In the genomic region with DNA sequence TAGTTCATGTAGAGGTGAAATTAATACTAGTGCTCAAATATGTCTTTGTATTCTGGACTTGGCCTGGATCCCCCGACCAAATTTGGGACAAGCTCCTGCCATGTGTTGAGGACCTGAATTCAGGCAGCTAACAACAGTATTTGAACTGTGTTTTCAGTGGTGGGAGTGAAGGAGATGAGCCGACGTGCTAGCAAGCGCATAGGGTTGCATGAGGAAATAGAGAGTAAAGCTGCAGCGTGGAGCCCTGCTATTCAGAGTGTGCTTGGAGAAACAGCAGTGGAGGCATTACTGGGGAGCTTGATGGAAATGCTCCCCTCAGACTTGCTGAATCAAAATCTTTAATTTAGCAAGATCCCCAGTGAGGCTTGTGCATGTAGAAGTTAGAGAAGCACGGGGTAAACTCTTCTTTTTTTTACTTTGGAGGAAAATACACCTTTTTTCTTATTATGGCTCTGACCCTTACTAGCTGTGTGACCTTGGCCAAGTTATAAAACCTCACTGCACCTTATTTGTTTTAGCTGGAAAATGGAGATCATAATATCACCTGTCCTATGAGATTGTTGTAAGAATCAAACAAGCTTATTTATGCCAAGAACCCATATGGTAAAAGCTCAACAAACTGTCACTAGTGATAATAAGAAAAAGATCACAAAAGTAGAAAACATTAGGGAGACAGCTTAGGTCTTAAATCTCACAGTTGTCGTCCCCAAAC, we compare ENCODE assay signal across 31 cellular contexts.
DNase-seq lines count a peak whose midpoint lies in the region; ATAC-seq and TF ChIP-seq lines count a peak whose summit lies in the region.
"Had no signal": no experiment of that assay in that cellular context is flagged by ENCODE, and none has a peak within 500 bp of the region (broad histone marks: within the 10 kb centered on the region; RNA-seq: fewer than 3 reads in every experiment).

No MANE protein-coding gene starts in this region.

- DNase-seq in cardiac muscle cell (ENCODE audit: low read depth in 1 of 2, low spot score in 1 of 2) = no peak
- no peak for DNase-seq in cardiac septum (ENCODE audit: low spot score)
- DNase-seq in endodermal cell = peak; percentile 58
- DNase-seq in nephron progenitor cell = no peak
- no peak for DNase-seq in uterus
- DNase-seq in AG08396 (ENCODE audit: low spot score) = no peak
- no peak for DNase-seq in PC-9
- DNase-seq: 8988T; activated CD8-positive, alpha-beta T cell treated with anti-CD3 and anti-CD28 coated beads for 36 hours; activated gamma-delta T cell; activated naive CD8-positive, alpha-beta T cell treated with anti-CD3 and anti-CD28 coated beads, Interleukin-2, amount 50 U/mL, for 24 hours; AML-193; brain microvascular endothelial cell; colonic mucosa; COR-L47; DMS79; esophagus squamous epithelium; gastrocnemius medialis; KG1; mammary epithelial cell; MM.1S; NCI-H1436; NCI-H510A; SIG-M5; stimulated activated CD4-positive, alpha-beta T cell treated with anti-CD3 and anti-CD28 coated beads, Interleukin-12 subunit alpha, Interleukin-12 subunit beta, amount 100 ng/mL, for 4 hours; stimulated activated CD4-positive, alpha-beta T cell treated with anti-CD3 and anti-CD28 coated beads, Interleukin-4, amount 100 ng/mL, for 24 hours; stimulated activated naive CD4-positive, alpha-beta T cell treated with Interleukin-2 at 50 U/mL for 16 hours; T-cell; thyroid gland had no signal

- H3K4me1 ChIP-seq in cardiac muscle cell (ENCODE audit: low read depth) (peaks cover 59% of the 10 kb centered on the region), endodermal cell (ENCODE audit: control insufficient read depth, insufficient read depth, low read length) (no peaks in the 10 kb centered on the region), uterus (peaks cover 21 to 23% of the 10 kb centered on the region in 2 donors), PC-9 (replicated peaks; ENCODE audit: insufficient read depth) (peaks cover 25% of the 10 kb centered on the region)
- H3K4me1 ChIP-seq: colonic mucosa had no signal

- H3K36me3 ChIP-seq in cardiac muscle cell (no peaks in the 10 kb centered on the region), endodermal cell (ENCODE audit: control insufficient read depth, insufficient read depth, low read length) (peaks cover 26% of the 10 kb centered on the region), uterus (no peaks in the 10 kb centered on the region), PC-9 (ENCODE audit: low read depth) (no peaks in the 10 kb centered on the region)
- H3K36me3 ChIP-seq: brain microvascular endothelial cell, colonic mucosa had no signal

- TF ChIP-seq POLR2A in uterus (IDR thresholded peaks at IDR 0.05) = no peak

- ATAC-seq in GM19452 (IDR thresholded peaks at IDR 0.05; ENCODE audit: unreplicated experiment) = no peak
- ATAC-seq: activated CD4-positive, CD25-positive, alpha-beta regulatory T cell treated with anti-CD3 and anti-CD28 coated beads, Interleukin-2, amount 50 U/mL, for 24 hours; activated CD8-positive, alpha-beta T cell treated with anti-CD3 and anti-CD28 coated beads for 36 hours; activated naive CD8-positive, alpha-beta T cell treated with anti-CD3 and anti-CD28 coated beads, Interleukin-2, amount 50 U/mL, for 24 hours; T-cell had no signal

- H3K36me3 Mint-ChIP-seq in endodermal cell (ENCODE audit: low read depth) (peaks cover 13% of the 10 kb centered on the region), nephron progenitor cell (ENCODE audit: low read depth) (peaks cover 23% of the 10 kb centered on the region)

- H3F3A ChIP-seq in PC-9 (ENCODE audit: insufficient read depth, low read depth) = peaks cover 6% of the 10 kb centered on the region; the same call in 1 of the 2 replicates

- H3K9ac ChIP-seq in endodermal cell (ENCODE audit: extremely low read depth, low read length, poor library complexity, severe bottlenecking) = no peak overlapping the region

- no peaks in the 10 kb centered on the region for H3K79me2 ChIP-seq in PC-9 (ENCODE audit: low read depth)

- peak overlapping the region; percentile 81 for H3K27ac Mint-ChIP-seq in endodermal cell
- H3K27ac Mint-ChIP-seq in nephron progenitor cell = peak overlapping the region; percentile 15
- H3K27ac Mint-ChIP-seq: activated CD8-positive, alpha-beta T cell treated with anti-CD3 and anti-CD28 coated beads for 36 hours; activated naive CD8-positive, alpha-beta T cell treated with anti-CD3 and anti-CD28 coated beads, Interleukin-2, amount 50 U/mL, for 24 hours; T-cell had no signal

- intact Hi-C loops in cardiac septum (cut with DNase I) = no loop called here
- intact Hi-C loops in uterus (cut with DNase I; ENCODE audit: low total_unique reads) = no loop called here
- intact Hi-C loops in PC-9 (cut with micrococcal nuclease; ENCODE audit: unreplicated experiment) = no loop called here

- no peak overlapping the region for H3K4me2 ChIP-seq in PC-9

- H4K20me1 ChIP-seq in PC-9 (ENCODE audit: insufficient read depth) = no peaks in the 10 kb centered on the region

- no peak overlapping the region for H3K4me3 Mint-ChIP-seq in endodermal cell
- peak overlapping the region; percentile 50 for H3K4me3 Mint-ChIP-seq in nephron progenitor cell
- H3K4me3 Mint-ChIP-seq: activated CD8-positive, alpha-beta T cell treated with anti-CD3 and anti-CD28 coated beads for 36 hours; activated naive CD8-positive, alpha-beta T cell treated with anti-CD3 and anti-CD28 coated beads, Interleukin-2, amount 50 U/mL, for 24 hours; T-cell had no signal

- no TSS peak for BruUV-seq in PC-9 (replicated peaks; lab: Mats Ljungman, UMichigan)

- no peaks in the 10 kb centered on the region for H3K27me3 ChIP-seq in cardiac muscle cell
- H3K27me3 ChIP-seq in endodermal cell (ENCODE audit: control insufficient read depth, insufficient read depth, low read length, poor library complexity, severe bottlenecking) = no peaks in the 10 kb centered on the region
- H3K27me3 ChIP-seq in uterus = no peaks in the 10 kb centered on the region
- H3K27me3 ChIP-seq in PC-9 (ENCODE audit: insufficient read depth, low read depth) = no peaks in the 10 kb centered on the region
- H3K27me3 ChIP-seq: brain microvascular endothelial cell, colonic mucosa, esophagus squamous epithelium, gastrocnemius medialis, thyroid gland had no signal

- H3K4me1 Mint-ChIP-seq in endodermal cell = peaks cover 24% of the 10 kb centered on the region
- H3K4me1 Mint-ChIP-seq in nephron progenitor cell = peaks cover 48% of the 10 kb centered on the region

- WGBS in endodermal cell (ENCODE audit: insufficient coverage in 1 of 2, insufficient read length in 1 of 2), 2 experiments = 82 to 84% methylated on average over 6 to 7 of the region's 7 CpGs

- TF ChIP-seq CTCF in cardiac muscle cell (IDR thresholded peaks at IDR 0.05; ENCODE audit: low read depth, low read length) = no peak
- no peak for TF ChIP-seq CTCF in endodermal cell (conservative IDR thresholded peaks at IDR 0.05)
- no peak for TF ChIP-seq CTCF in nephron progenitor cell (IDR thresholded peaks at IDR 0.05)
- no peak for TF ChIP-seq CTCF in uterus (IDR thresholded peaks at IDR 0.05)
- no peak for TF ChIP-seq CTCF in PC-9 (conservative IDR thresholded peaks at IDR 0.05)

- no peak overlapping the region for H3K4me3 ChIP-seq in cardiac muscle cell
- no peak overlapping the region for H3K4me3 ChIP-seq in endodermal cell (ENCODE audit: low read length)
- no peak overlapping the region for H3K4me3 ChIP-seq in uterus
- no peak overlapping the region for H3K4me3 ChIP-seq in PC-9
- H3K4me3 ChIP-seq: colonic mucosa, esophagus squamous epithelium, gastrocnemius medialis, thyroid gland had no signal

- H3K27ac ChIP-seq in cardiac muscle cell (peak overlapping the region; percentile 41), endodermal cell (ENCODE audit: low read depth, low read length) (no peak overlapping the region), uterus (peak overlapping the region; percentile 71 to 90), PC-9 (no peak overlapping the region)
- H3K27ac ChIP-seq: brain microvascular endothelial cell, colonic mucosa, thyroid gland had no signal

- no peaks in the 10 kb centered on the region for H3K9me3 ChIP-seq in cardiac muscle cell (ENCODE audit: low read depth)
- no peaks in the 10 kb centered on the region for H3K9me3 ChIP-seq in endodermal cell (ENCODE audit: control insufficient read depth, low read length)
- no peaks in the 10 kb centered on the region for H3K9me3 ChIP-seq in uterus
- no peaks in the 10 kb centered on the region for H3K9me3 ChIP-seq in PC-9 (ENCODE audit: insufficient read depth, low read depth)
- H3K9me3 ChIP-seq: colonic mucosa, esophagus squamous epithelium, gastrocnemius medialis, thyroid gland had no signal

- CTCF ChIA-PET in PC-9 (lab: Charles Lee) = no interaction called here

- H3K9me3 Mint-ChIP-seq in endodermal cell = no peaks in the 10 kb centered on the region
- H3K9me3 Mint-ChIP-seq in nephron progenitor cell = no peaks in the 10 kb centered on the region
- H3K9me3 Mint-ChIP-seq: activated CD8-positive, alpha-beta T cell treated with anti-CD3 and anti-CD28 coated beads for 36 hours; activated naive CD8-positive, alpha-beta T cell treated with anti-CD3 and anti-CD28 coated beads, Interleukin-2, amount 50 U/mL, for 24 hours; T-cell had no signal

- POLR2A ChIA-PET in PC-9 (lab: Charles Lee; ENCODE audit: unreplicated experiment) = no interaction called here

- H3K27me3 Mint-ChIP-seq in endodermal cell (ENCODE audit: insufficient read depth) (no peaks in the 10 kb centered on the region), nephron progenitor cell (ENCODE audit: low read depth, poor library complexity) (no peaks in the 10 kb centered on the region)
- H3K27me3 Mint-ChIP-seq: activated CD8-positive, alpha-beta T cell treated with anti-CD3 and anti-CD28 coated beads for 36 hours; activated naive CD8-positive, alpha-beta T cell treated with anti-CD3 and anti-CD28 coated beads, Interleukin-2, amount 50 U/mL, for 24 hours; T-cell had no signal

- no peaks in the 10 kb centered on the region for H3K9me2 ChIP-seq in PC-9 (ENCODE audit: insufficient read depth)

- no peak overlapping the region for H2AFZ ChIP-seq in PC-9

Comparison
In these comparisons a context has a peak if more than half of its experiments do, and no peak if none do; other contexts are left out.
1. H3K27ac ChIP-seq: peak in cardiac muscle cell (single experiment) and uterus (2 of 2); none in endodermal cell (single experiment) and PC-9 (single experiment).